12 cellular contexts compared by ENCODE assay signal in genomic region chr2:231110551-231110950, GRCh38. TPM values are rescaled to one million over a fixed set of nuclear protein-coding genes. Genes with fewer than 3 reads are reported as not detected.
DNase-seq lines count a peak whose midpoint lies in the region; ATAC-seq and TF ChIP-seq lines count a peak whose summit lies in the region.
"Had no signal": no experiment of that assay in that cellular context is flagged by ENCODE, and none has a peak within 500 bp of the region (broad histone marks: within the 10 kb centered on the region; RNA-seq: fewer than 3 reads in every experiment).

No MANE protein-coding gene starts in this region.

- H3K36me3 Mint-ChIP-seq in chondrocyte (ENCODE audit: low read depth), result peaks cover 8% of the 10 kb centered on the region

- in situ Hi-C loops in gastrocnemius medialis (cut with MboI; ENCODE audit: low sequenced_read_pairs in 4 of 4), result loop anchor here in 3 of 4 donors (25.0 kb wide), 3 partner anchors 302 to 352 kb away; partner anchors contain the start of gene NCL (in 1 of the 3)

- peak overlapping the region; percentile 94 for H3K27ac Mint-ChIP-seq in chondrocyte (ENCODE audit: unreplicated experiment)
- H3K27ac Mint-ChIP-seq: activated naive CD8-positive, alpha-beta T cell had no signal

- H3K9me3 Mint-ChIP-seq in chondrocyte (ENCODE audit: low read depth), result no peaks in the 10 kb centered on the region

- H3K4me3 ChIP-seq in right atrium auricular region (no peak overlapping the region), gastrocnemius medialis (no peak overlapping the region)

- no peaks in the 10 kb centered on the region for H3K27me3 ChIP-seq in right atrium auricular region
- no peaks in the 10 kb centered on the region for H3K27me3 ChIP-seq in gastrocnemius medialis

- intact Hi-C loops in Right ventricle myocardium superior (cut with DNase I) (no loop called here), gastrocnemius medialis (cut with DNase I; ENCODE audit: low total_unique reads) (no loop called here)

- ATAC-seq in Right ventricle myocardium superior (ENCODE audit: poor library complexity) (peak; percentile 58), left lobe of liver (peak; percentile 57), gastrocnemius medialis (no peak), GM18517 (IDR thresholded peaks at IDR 0.05; ENCODE audit: unreplicated experiment) (no peak)

- H3K27ac ChIP-seq in right atrium auricular region, result no peak overlapping the region
- H3K27ac ChIP-seq in gastrocnemius medialis, result no peak overlapping the region

- H3K4me3 Mint-ChIP-seq in chondrocyte (ENCODE audit: unreplicated experiment), result no peak overlapping the region
- H3K4me3 Mint-ChIP-seq: activated naive CD8-positive, alpha-beta T cell had no signal

- TF ChIP-seq POLR2A in gastrocnemius medialis (IDR thresholded peaks at IDR 0.05), result no peak

- H3K27me3 Mint-ChIP-seq in chondrocyte (ENCODE audit: low read depth), result no peaks in the 10 kb centered on the region
- H3K27me3 Mint-ChIP-seq: activated naive CD8-positive, alpha-beta T cell had no signal

- H3K4me1 Mint-ChIP-seq in chondrocyte (ENCODE audit: low read depth), result peaks cover 73% of the 10 kb centered on the region

- TF ChIP-seq CTCF in right atrium auricular region (IDR thresholded peaks at IDR 0.05) (peak in 1 of 2 donors; percentile 45), chondrocyte (IDR thresholded peaks at IDR 0.05) (peak; percentile 83), gastrocnemius medialis (IDR thresholded peaks at IDR 0.05 in 4 of 5, conservative IDR thresholded peaks at IDR 0.05 in 1 of 5) (no peak)

- no peaks in the 10 kb centered on the region for H3K9me3 ChIP-seq in right atrium auricular region
- H3K9me3 ChIP-seq in gastrocnemius medialis, result no peaks in the 10 kb centered on the region

- peaks cover 0 to 4% of the 10 kb centered on the region in 2 donors for H3K4me1 ChIP-seq in right atrium auricular region
- peaks cover 5 to 13% of the 10 kb centered on the region in 2 donors for H3K4me1 ChIP-seq in gastrocnemius medialis

- DNase-seq in Right ventricle myocardium superior (no peak), right atrium auricular region (ENCODE audit: low spot score) (no peak), chondrocyte (ENCODE audit: low spot score) (no peak), left lobe of liver (ENCODE audit: low spot score) (no peak), T-helper 9 cell (no peak), NK-92 (lab: John Stamatoyannopoulos, UW; ENCODE audit: unreplicated experiment) (no peak), gastrocnemius medialis (no peak)
- DNase-seq: activated CD4-positive, alpha-beta T cell treated with anti-CD3 and anti-CD28 coated beads, Interleukin-2, amount 50 U/mL, for 1 hour; stimulated activated CD4-positive, alpha-beta T cell treated with anti-CD3 and anti-CD28 coated beads, Interleukin-4, amount 100 ng/mL, for 1 hour had no signal

- H3K36me3 ChIP-seq in right atrium auricular region (peaks cover 7% of the 10 kb centered on the region), gastrocnemius medialis (peaks cover 0 to 7% of the 10 kb centered on the region in 2 donors)

RNA-seq across cellular contexts. Expression of gene HTR2B, which starts 14.3 kb away (rescaled TPM):
- total RNA-seq in Right ventricle myocardium superior (0.24 TPM), right atrium auricular region (1 to 10 TPM; 2.8 to 7.3 TPM), chondrocyte (0.69 to 0.85 TPM in 2 of 3 replicates, not detected in the other), left lobe of liver (0.35 TPM), gastrocnemius medialis (under 1 TPM in 1 of 4 donors, not detected in 3; 0.09 TPM)
- total RNA-seq: HT-29 had no signal

RNA-seq across cellular contexts. Expression of gene PSMD1, which starts 53.9 kb away (rescaled TPM):
- total RNA-seq in Right ventricle myocardium superior (81.0 TPM), right atrium auricular region (10 to 100 TPM; 53.1 to 75.4 TPM), chondrocyte (105 to 142 TPM (median 108 TPM) in 3 replicates), left lobe of liver (41.3 TPM), gastrocnemius medialis (100 to 1,000 TPM; 169 to 189 (median 182) TPM)

Comparison
In these comparisons a context has a peak if more than half of its experiments do, and no peak if none do; other contexts are left out.
1. ATAC-seq: peak in Right ventricle myocardium superior (single experiment) and left lobe of liver (single experiment); none in gastrocnemius medialis (0 of 2) and GM18517 (single experiment).